1 cellular context compared by ENCODE assay signal in genomic region chr6:13466304-13467215, GRCh38.
TF ChIP-seq lines count a peak whose summit lies in the region.

No MANE protein-coding gene starts in this region.

TF ChIP-seq in K562, 482 proteins besides CTCF, POLR2A, EP300 and RAD21 (continued from another document):
- TF ChIP-seq PRDM10 (IDR thresholded peaks at IDR 0.05; ENCODE audit: partially characterized antibody) (no peak), FOXA3 (CRISPR knock-in tag; conservative IDR thresholded peaks at IDR 0.05 in 1 of 2, IDR thresholded peaks at IDR 0.05 in 1 of 2) (no peak), ERF (CRISPR knock-in tag; IDR thresholded peaks at IDR 0.05) (no peak), FOS (IDR thresholded peaks at IDR 0.05; ENCODE audit: extremely low read depth, insufficient read length) (no peak), SREBF2 (CRISPR knock-in tag; IDR thresholded peaks at IDR 0.05) (no peak), SIX5 (IDR thresholded peaks at IDR 0.05; ENCODE audit: borderline replicate concordance in 1 of 2, insufficient read depth in 1 of 2, low read depth in 1 of 2, low read length in 2 of 2) (no peak), CHD1 (IDR thresholded peaks at IDR 0.05; ENCODE audit: low read length) (no peak), KAT8 (IDR thresholded peaks at IDR 0.05; ENCODE audit: low read depth) (no peak), ZC3H11A (IDR thresholded peaks at IDR 0.05; ENCODE audit: low read depth, low read length) (no peak), EGR1 (conservative IDR thresholded peaks at IDR 0.05) (peak; percentile 64), U2AF2 (optimal IDR thresholded peaks at IDR 0.05; ENCODE audit: low read depth, low read length) (no peak), THRAP3 (IDR thresholded peaks at IDR 0.05; ENCODE audit: borderline replicate concordance) (no peak), NR2C2 (CRISPR knock-in tag; IDR thresholded peaks at IDR 0.05) (no peak), NR2C2 (tag; IDR thresholded peaks at IDR 0.05) (0 out of 2 replicates have a peak, but pooled peaks have one; percentile 4), SETDB1 (IDR thresholded peaks at IDR 0.05; ENCODE audit: low read length) (no peak)
